ENCODE assay signal across 14 cellular contexts in genomic region chr1:64578270-64578973, GRCh38.
A peak's percentile ranks its signal among the peaks of the same experiment; 100 is the strongest.
DNase-seq lines count a peak whose midpoint lies in the region; ATAC-seq, FAIRE-seq and TF ChIP-seq lines count a peak whose summit lies in the region.
"Had no signal": no experiment of that assay in that cellular context is flagged by ENCODE, and none has a peak within 500 bp of the region (broad histone marks: within the 10 kb centered on the region; RNA-seq: fewer than 3 reads in every experiment).

No MANE protein-coding gene starts in this region.

- no peak overlapping the region for H2BK12ac ChIP-seq in H1 (ENCODE audit: low read depth, low read length)

- no peaks in the 10 kb centered on the region; a peak in 2 of 8 replicates for H3K36me3 ChIP-seq in H1 (ENCODE audit: control insufficient read depth in 2 of 4, insufficient read depth in 4 of 4, low read length in 3 of 4)
- H3K36me3 ChIP-seq in mesendoderm (ENCODE audit: control insufficient read depth, insufficient read depth, low read length): no peaks in the 10 kb centered on the region

- H2BK120ac ChIP-seq in H1 (replicated peaks; ENCODE audit: low read depth, low read length): no peak overlapping the region
- H2BK120ac ChIP-seq in mesendoderm (ENCODE audit: low read depth, low read length): no peak overlapping the region

- intact Hi-C loops in activated CD8-positive, alpha-beta T cell treated with anti-CD3 and anti-CD28 coated beads for 36 hours (cut with micrococcal nuclease): no loop called here

- TF ChIP-seq RAD21 in A549 (conservative IDR thresholded peaks at IDR 0.05 in 1 of 2, IDR thresholded peaks at IDR 0.05 in 1 of 2) (no peak), H1 (IDR thresholded peaks at IDR 0.05 in 1 of 2, conservative IDR thresholded peaks at IDR 0.05 in 1 of 2; ENCODE audit: low read depth in 2 of 2, low read length in 2 of 2) (no peak)

- CTCF ChIA-PET in A549 (lab: Yijun Ruan, JAX) (no interaction called here), H1 (lab: Charles Lee; ENCODE audit: partially characterized antibody) (interaction anchor here (0.5 to 4.5 kb wide), 10 partner anchors 10 to 114 kb away, joined by 3 to 16 read pairs (median 3); no protein-coding TSS in a partner anchor)
- CTCF ChIA-PET in activated CD8-positive, alpha-beta T cell treated with anti-CD3 and anti-CD28 coated beads for 36 hours (lab: Charles Lee): no interaction called here

- no peak for TF ChIP-seq POLR2A in A549 (IDR thresholded peaks at IDR 0.05; ENCODE audit: low read length)
- no peak for TF ChIP-seq POLR2A in H1 (IDR thresholded peaks at IDR 0.05; ENCODE audit: control extremely low read depth in 1 of 2, low read depth in 2 of 2, low read length in 2 of 2)

- peaks cover 5 to 11% of the 10 kb centered on the region in 2 experiments for H4K20me1 ChIP-seq in H1 (replicated peaks in 1 of 2; ENCODE audit: control insufficient read depth in 1 of 2, insufficient read depth in 2 of 2, low read length in 2 of 2)
- H4K20me1 ChIP-seq: BLaER1 treated with 17β-estradiol and CSF1 and Interleukin-3, amounts not matched to agents 10 nM and 100 nM had no signal

- TF ChIP-seq CTCF in A549 (IDR thresholded peaks at IDR 0.05): no peak
- no peak for TF ChIP-seq CTCF in AG10803 (conservative IDR thresholded peaks at IDR 0.05; ENCODE audit: low read length)
- TF ChIP-seq CTCF in H1 (IDR thresholded peaks at IDR 0.05; ENCODE audit: control extremely low read depth in 1 of 3, insufficient read depth in 1 of 3, low read depth in 1 of 3, low read length in 3 of 3): no peak
- TF ChIP-seq CTCF in activated CD8-positive, alpha-beta T cell treated with anti-CD3 and anti-CD28 coated beads for 36 hours (IDR thresholded peaks at IDR 0.05): no peak

- H3K4me3 ChIP-seq in A549 (no peak overlapping the region), AG10803 (ENCODE audit: low read length) (no peak overlapping the region), H1 (ENCODE audit: extremely low read depth in 1 of 4, insufficient read depth in 2 of 4, low read depth in 3 of 4, low read length in 4 of 4) (no peak overlapping the region), mesendoderm (ENCODE audit: low read length) (no peak overlapping the region)
- H3K4me3 ChIP-seq: BLaER1 treated with 17β-estradiol and CSF1 and Interleukin-3, amounts not matched to agents 10 nM and 100 nM had no signal

- H2BK5ac ChIP-seq in H1 (ENCODE audit: low read depth, low read length) (no peak overlapping the region), mesendoderm (ENCODE audit: low read length) (no peak overlapping the region)

- DNase-seq in A549 (ENCODE audit: low read depth in 1 of 2, low spot score in 1 of 2) (no peak), AG10803 (ENCODE audit: low read depth) (peak; percentile 13), H1 (ENCODE audit: low read depth in 1 of 2, low spot score in 2 of 2) (no peak), mesendoderm (no peak), A172 (ENCODE audit: low spot score) (no peak)
- DNase-seq in activated CD8-positive, alpha-beta T cell treated with anti-CD3 and anti-CD28 coated beads for 36 hours: no peak
- DNase-seq: CD4-positive, CD25-positive, alpha-beta regulatory T cell; DMS53; GF-D8; H7; KBM-7 had no signal

- no peak for FAIRE-seq in A549 (lab: Jason Lieb, UNC)
- FAIRE-seq in H1 (lab: Jason Lieb, UNC): no peak

- no peaks in the 10 kb centered on the region for H3K36me3 Mint-ChIP-seq in activated CD8-positive, alpha-beta T cell treated with anti-CD3 and anti-CD28 coated beads for 36 hours (ENCODE audit: low read depth)
- H3K36me3 Mint-ChIP-seq: CD4-positive, CD25-positive, alpha-beta regulatory T cell had no signal

- peak overlapping the region; percentile 17 for H3K14ac ChIP-seq in H1 (ENCODE audit: insufficient read length)

- TF ChIP-seq EP300 in A549 (IDR thresholded peaks at IDR 0.05): no peak
- TF ChIP-seq EP300 in H1 (IDR thresholded peaks at IDR 0.05; ENCODE audit: borderline replicate concordance in 1 of 2, low read depth in 2 of 2, low read length in 2 of 2): no peak

- H3K23me2 ChIP-seq in H1 (ENCODE audit: low read depth, low read length): no peaks in the 10 kb centered on the region

- H4K8ac ChIP-seq in H1 (ENCODE audit: extremely low read depth, insufficient read depth, low read length) (no peak overlapping the region), mesendoderm (ENCODE audit: low read depth, low read length) (no peak overlapping the region)

- no peak overlapping the region for H3K4me3 Mint-ChIP-seq in activated CD8-positive, alpha-beta T cell treated with anti-CD3 and anti-CD28 coated beads for 36 hours
- H3K4me3 Mint-ChIP-seq: CD4-positive, CD25-positive, alpha-beta regulatory T cell had no signal

- H3K23ac ChIP-seq in H1 (ENCODE audit: insufficient read length) (no peak overlapping the region), mesendoderm (ENCODE audit: low read length) (no peak overlapping the region)

- no peak overlapping the region for H2BK15ac ChIP-seq in H1 (ENCODE audit: low read length)
- H2BK15ac ChIP-seq in mesendoderm (replicated peaks; ENCODE audit: low read depth): no peak overlapping the region

- no peak overlapping the region for H3K4ac ChIP-seq in H1 (replicated peaks; ENCODE audit: insufficient read length, low read depth, low read length)
- no peak overlapping the region for H3K4ac ChIP-seq in mesendoderm (ENCODE audit: low read depth, low read length)

- no peak overlapping the region for H3K27ac Mint-ChIP-seq in activated CD8-positive, alpha-beta T cell treated with anti-CD3 and anti-CD28 coated beads for 36 hours
- H3K27ac Mint-ChIP-seq: CD4-positive, CD25-positive, alpha-beta regulatory T cell had no signal

- H3K27me3 ChIP-seq in H1 (replicated peaks in 1 of 4; ENCODE audit: control insufficient read depth in 3 of 4, extremely low read depth in 1 of 4, insufficient read depth in 3 of 4, low read length in 3 of 4) (no peaks in the 10 kb centered on the region), mesendoderm (ENCODE audit: insufficient read depth, low read length, poor library complexity) (no peaks in the 10 kb centered on the region)
- H3K27me3 ChIP-seq: BLaER1 treated with 17β-estradiol and CSF1 and Interleukin-3, amounts not matched to agents 10 nM and 100 nM had no signal

- peaks cover 0 to 78% of the 10 kb centered on the region in 2 experiments; a peak in 3 of 4 replicates for H3K79me2 ChIP-seq in H1 (ENCODE audit: control insufficient read depth in 1 of 2, insufficient read depth in 2 of 2, low read length in 2 of 2)
- peaks cover 3% of the 10 kb centered on the region for H3K79me2 ChIP-seq in mesendoderm (ENCODE audit: control insufficient read depth, insufficient read depth, low read length)

- H3K4me2 ChIP-seq in A549 (no peak overlapping the region), H1 (ENCODE audit: insufficient read depth in 1 of 2, low read depth in 2 of 2, low read length in 2 of 2) (no peak overlapping the region), mesendoderm (ENCODE audit: low read length) (no peak overlapping the region)
- H3K4me2 ChIP-seq: BLaER1 treated with 17β-estradiol and CSF1 and Interleukin-3, amounts not matched to agents 10 nM and 100 nM had no signal

- H2AFZ ChIP-seq in H1 (ENCODE audit: low read length): no peak overlapping the region

- ATAC-seq in A549: no peak
- ATAC-seq in activated CD8-positive, alpha-beta T cell treated with anti-CD3 and anti-CD28 coated beads for 36 hours: no peak
- ATAC-seq in HG02938 (IDR thresholded peaks at IDR 0.05; ENCODE audit: unreplicated experiment): no peak

- H3K79me1 ChIP-seq in H1 (ENCODE audit: low read depth, low read length) (no peaks in the 10 kb centered on the region; the same call in 1 of the 2 replicates), mesendoderm (ENCODE audit: low read length) (peaks cover 12% of the 10 kb centered on the region)

- no peak overlapping the region for H4K91ac ChIP-seq in H1 (replicated peaks; ENCODE audit: insufficient read length, low read length)

- no peak overlapping the region for H3K18ac ChIP-seq in H1 (ENCODE audit: extremely low read depth, low read length)
- H3K18ac ChIP-seq in mesendoderm (ENCODE audit: low read length): peak overlapping the region; percentile 75

- H3K4me1 ChIP-seq in A549 (no peaks in the 10 kb centered on the region), H1 (replicated peaks in 1 of 4; ENCODE audit: control insufficient read depth in 3 of 4, insufficient read depth in 4 of 4, low read length in 3 of 4) (peaks cover 0 to 8% (median 5%) of the 10 kb centered on the region in 4 experiments; a peak in 3 of 7 replicates), mesendoderm (ENCODE audit: control insufficient read depth, low read depth, low read length) (peaks cover 5% of the 10 kb centered on the region)

- H2AK5ac ChIP-seq in H1 (ENCODE audit: low read depth, low read length) (no peak overlapping the region), mesendoderm (ENCODE audit: low read length) (no peak overlapping the region)

- no peak overlapping the region for H3K27ac ChIP-seq in A549
- H3K27ac ChIP-seq in H1 (ENCODE audit: low read depth, low read length): no peak overlapping the region
- no peak overlapping the region for H3K27ac ChIP-seq in mesendoderm (ENCODE audit: low read depth, low read length)
- H3K27ac ChIP-seq: BLaER1 treated with 17β-estradiol and CSF1 and Interleukin-3, amounts not matched to agents 10 nM and 100 nM; HL-60 had no signal

- no peaks in the 10 kb centered on the region for H3K27me3 Mint-ChIP-seq in activated CD8-positive, alpha-beta T cell treated with anti-CD3 and anti-CD28 coated beads for 36 hours

- H3K9me3 Mint-ChIP-seq in activated CD8-positive, alpha-beta T cell treated with anti-CD3 and anti-CD28 coated beads for 36 hours: no peaks in the 10 kb centered on the region
- H3K9me3 Mint-ChIP-seq: CD4-positive, CD25-positive, alpha-beta regulatory T cell had no signal

- H4K5ac ChIP-seq in H1 (ENCODE audit: insufficient read length, low read depth, low read length) (no peak overlapping the region), mesendoderm (ENCODE audit: low read length) (no peak overlapping the region)

- H3K9ac ChIP-seq in H1 (replicated peaks in 1 of 4; ENCODE audit: extremely low read depth in 1 of 4, low read depth in 3 of 4, low read length in 3 of 4) (no peak overlapping the region), mesendoderm (ENCODE audit: low read length) (no peak overlapping the region)
- H3K9ac ChIP-seq: BLaER1 treated with 17β-estradiol and CSF1 and Interleukin-3, amounts not matched to agents 10 nM and 100 nM had no signal

- H3K56ac ChIP-seq in H1 (replicated peaks; ENCODE audit: insufficient read length, low read depth, low read length) (no peak overlapping the region), mesendoderm (ENCODE audit: low read length) (no peak overlapping the region)

- H3K4me1 Mint-ChIP-seq in activated CD8-positive, alpha-beta T cell treated with anti-CD3 and anti-CD28 coated beads for 36 hours (ENCODE audit: low read depth): no peaks in the 10 kb centered on the region
- H3K4me1 Mint-ChIP-seq: CD4-positive, CD25-positive, alpha-beta regulatory T cell had no signal

- POLR2A ChIA-PET in A549 (lab: Yijun Ruan, JAX): no interaction called here
- POLR2A ChIA-PET in H1 (lab: Charles Lee; ENCODE audit: partially characterized antibody): interaction anchor here (0.9 to 1.7 kb wide), 4 partner anchors 9 to 15 kb away, joined by 3 to 5 read pairs (median 4); no protein-coding TSS in a partner anchor
- POLR2A ChIA-PET in activated CD8-positive, alpha-beta T cell treated with anti-CD3 and anti-CD28 coated beads for 36 hours (lab: Charles Lee): no interaction called here

- H2BK20ac ChIP-seq in H1 (ENCODE audit: low read length): no peak overlapping the region

- H3K9me3 ChIP-seq in A549: no peaks in the 10 kb centered on the region
- no peaks in the 10 kb centered on the region for H3K9me3 ChIP-seq in H1 (ENCODE audit: insufficient read depth in 2 of 2, low read depth in 1 of 2, low read length in 1 of 2)
- H3K9me3 ChIP-seq: BLaER1 treated with 17β-estradiol and CSF1 and Interleukin-3, amounts not matched to agents 10 nM and 100 nM had no signal

- 89% methylated on average over 3 of the region's 3 CpGs for WGBS in A549 (ENCODE audit: missing lambda C conversion rate)
- 89% methylated on average over 3 of the region's 3 CpGs; no CpG with 5 or more reads in 1 of the 2 experiments for WGBS in H1 (ENCODE audit: extremely low coverage in 1 of 2, insufficient coverage in 1 of 2, insufficient read length in 1 of 2, insufficient replicate concordance in 2 of 2, low coverage in 1 of 2, low lambda C conversion rate in 2 of 2, missing lambda C conversion rate in 1 of 2), 2 experiments
- WGBS in mesendoderm (ENCODE audit: extremely low coverage, insufficient coverage, low lambda C conversion rate): no CpG with 5 or more reads among the region's 3 CpGs

Comparison
In these comparisons a context has a peak if more than half of its experiments do, and no peak if none do; other contexts are left out.
1. Of the 18 proteins assayed by ChIP-seq in both H1 and A549: peak only in H1: none; only in A549: MAFK; in both: none; in neither: 17.